Comparison of ENCODE assay signal across 23 cellular contexts in genomic region chr6:18161437-18161836, GRCh38. TPM values are rescaled to one million over a fixed set of nuclear protein-coding genes. Genes with fewer than 3 reads are reported as not detected.
A peak's percentile ranks its signal among the peaks of the same experiment; 100 is the strongest.
DNase-seq lines count a peak whose midpoint lies in the region; ATAC-seq and TF ChIP-seq lines count a peak whose summit lies in the region.
"Had no signal": no experiment of that assay in that cellular context is flagged by ENCODE, and none has a peak within 500 bp of the region (broad histone marks: within the 10 kb centered on the region; RNA-seq: fewer than 3 reads in every experiment).

No MANE protein-coding gene starts in this region.

- H3F3A ChIP-seq in SK-N-SH (replicated peaks; ENCODE audit: insufficient read depth) = peaks cover 5% of the 10 kb centered on the region

- DNase-seq in SK-N-SH = no peak
- DNase-seq in epithelial cell of prostate (ENCODE audit: low read depth, low spot score) = no peak
- DNase-seq in myocyte (ENCODE audit: low read depth) = peak; percentile 69
- DNase-seq in GM13976 (ENCODE audit: low spot score) = no peak
- no peak for DNase-seq in NCI-H82 (lab: John Stamatoyannopoulos, UW)
- DNase-seq: activated CD4-positive, alpha-beta T cell treated with anti-CD3 and anti-CD28 coated beads, Interleukin-2, amount 50 U/mL, for 1 hour; BE2C; effector memory CD4-positive, alpha-beta T cell; EL; hippocampal formation; lower lobe of right lung; NCI-H1436 treated with DMSO at 0.1 percent for 48 hours; NCI-H2171; NCI-H748 treated with DMSO at 0.1 percent for 48 hours; OCI-M1; Right ventricle myocardium superior; T-cell had no signal

- H4K20me1 ChIP-seq in SK-N-SH (ENCODE audit: insufficient read depth) = no peaks in the 10 kb centered on the region

- H2AFZ ChIP-seq in SK-N-SH (ENCODE audit: low read depth) = no peak overlapping the region

- H3K9me3 ChIP-seq in SK-N-SH = no peaks in the 10 kb centered on the region
- H3K9me3 ChIP-seq in HEK293 (ENCODE audit: control insufficient read depth, insufficient read depth, low read depth, low read length) = no peaks in the 10 kb centered on the region
- H3K9me3 ChIP-seq: BE2C, lower lobe of right lung had no signal

- CTCF ChIA-PET in SK-N-SH (lab: Yijun Ruan, JAX) = no interaction called here
- CTCF ChIA-PET in HEK293 (lab: Yijun Ruan, JAX) = no interaction called here

- no peaks in the 10 kb centered on the region for H3K9me2 ChIP-seq in SK-N-SH

- POLR2A ChIA-PET in SK-N-SH (lab: Yijun Ruan, JAX) (no interaction called here), HEK293 (lab: Yijun Ruan, JAX) (interaction anchor here (0.6 kb wide), 1 partner anchor 9 kb away, joined by 3 read pairs; no protein-coding TSS in a partner anchor)

- H3K27ac ChIP-seq in SK-N-SH (ENCODE audit: low read depth in 2 of 2, low read length in 1 of 2) (no peak overlapping the region), HEK293 (ENCODE audit: extremely low read depth, low read depth, low read length) (no peak overlapping the region), epithelial cell of prostate (peak overlapping the region; percentile 58)
- H3K27ac ChIP-seq: lower lobe of right lung had no signal

- H3K27me3 ChIP-seq in SK-N-SH (ENCODE audit: insufficient read depth) = no peaks in the 10 kb centered on the region
- H3K27me3 ChIP-seq: BE2C had no signal

- 83% methylated on average over 2 of the region's 2 CpGs for WGBS in SK-N-SH (ENCODE audit: low lambda C conversion rate)

- no peak overlapping the region for H3K4me2 ChIP-seq in SK-N-SH

- H3K36me3 ChIP-seq in SK-N-SH (replicated peaks in 1 of 2; ENCODE audit: control insufficient read depth in 1 of 2, insufficient read depth in 2 of 2, low read length in 1 of 2) (peaks cover 15 to 17% of the 10 kb centered on the region in 2 experiments), HEK293 (ENCODE audit: control insufficient read depth in 2 of 2, insufficient read depth in 1 of 2, low read length in 2 of 2) (peaks cover 32 to 36% of the 10 kb centered on the region in 2 experiments)

- TF ChIP-seq EP300 in SK-N-SH (IDR thresholded peaks at IDR 0.05; ENCODE audit: borderline replicate concordance in 1 of 2, low read depth in 1 of 2, low read length in 1 of 2) = no peak

- in situ Hi-C loops in GM13976 (cut with MboI; ENCODE audit: low sequenced_read_pairs, unreplicated experiment) = no loop called here

- no peak overlapping the region for H3K4me3 ChIP-seq in SK-N-SH (ENCODE audit: low read depth in 2 of 2, low read length in 1 of 2)
- H3K4me3 ChIP-seq in HEK293 (ENCODE audit: low read depth, low read length) = no peak overlapping the region
- H3K4me3 ChIP-seq: lower lobe of right lung had no signal

- ATAC-seq in SK-N-SH treated with all-trans-retinoic acid at 6 μM for 48 hours (peak; percentile 58; the same call in 2 of the 3 replicates), GM18517 (IDR thresholded peaks at IDR 0.05; ENCODE audit: unreplicated experiment) (no peak)
- ATAC-seq: HepG2, T-cell had no signal

- no peak for TF ChIP-seq CTCF in SK-N-SH (IDR thresholded peaks at IDR 0.05)
- no peak for TF ChIP-seq CTCF in HEK293 (tag by site-specific recombination; IDR thresholded peaks at IDR 0.05)
- no peak for TF ChIP-seq CTCF in GM13976 (IDR thresholded peaks at IDR 0.05; ENCODE audit: borderline replicate concordance, control extremely low read depth, extremely low read depth, insufficient read depth, missing control alignments)

- no peak overlapping the region for H3K9ac ChIP-seq in SK-N-SH

- H3K79me2 ChIP-seq in SK-N-SH (ENCODE audit: insufficient read depth) = no peaks in the 10 kb centered on the region

- H3K4me1 ChIP-seq in SK-N-SH (ENCODE audit: control insufficient read depth in 1 of 2, insufficient read depth in 2 of 2, low read depth in 1 of 2, low read length in 1 of 2) (no peaks in the 10 kb centered on the region), HEK293 (ENCODE audit: control insufficient read depth, insufficient read depth, low read length) (no peaks in the 10 kb centered on the region)
- H3K4me1 ChIP-seq: BE2C had no signal

- no peak for TF ChIP-seq RAD21 in SK-N-SH (IDR thresholded peaks at IDR 0.05; ENCODE audit: low read length)

TF ChIP-seq in SK-N-SH treated with all-trans-retinoic acid at 6 μM for 48 hours, 23 proteins besides CTCF, POLR2A, EP300 and RAD21 (continues in another document):
- TF ChIP-seq RARB (CRISPR knock-in tag; IDR thresholded peaks at IDR 0.05) (no peak), GLIS3 (CRISPR knock-in tag; IDR thresholded peaks at IDR 0.05) (no peak), TCF4 (CRISPR knock-in tag; IDR thresholded peaks at IDR 0.05; ENCODE audit: borderline replicate concordance) (no peak), ISL1 (CRISPR knock-in tag; IDR thresholded peaks at IDR 0.05) (no peak), CSDC2 (CRISPR knock-in tag; IDR thresholded peaks at IDR 0.05) (no peak), POU6F1 (CRISPR knock-in tag; IDR thresholded peaks at IDR 0.05; ENCODE audit: borderline replicate concordance, low read depth) (no peak), ZC3H10 (CRISPR knock-in tag; IDR thresholded peaks at IDR 0.05) (no peak)

TF ChIP-seq in SK-N-SH, 30 proteins besides CTCF, POLR2A, EP300 and RAD21 (continues in another document):
- TF ChIP-seq YY1 (IDR thresholded peaks at IDR 0.05; ENCODE audit: low read depth) (no peak), IRF3 (IDR thresholded peaks at IDR 0.05; ENCODE audit: low read depth, low read length) (no peak), MXI1 (IDR thresholded peaks at IDR 0.05; ENCODE audit: low read depth, low read length) (no peak), POLR2AphosphoS5 (IDR thresholded peaks at IDR 0.05; ENCODE audit: low read depth, low read length) (no peak), FOSL2 (IDR thresholded peaks at IDR 0.05; ENCODE audit: borderline replicate concordance, low read depth) (no peak), EZH2phosphoT487 (IDR thresholded peaks at IDR 0.05; ENCODE audit: borderline replicate concordance, low read depth) (no peak), GABPA (IDR thresholded peaks at IDR 0.05; ENCODE audit: low read depth) (no peak), JUND (IDR thresholded peaks at IDR 0.05) (no peak), ELF1 (IDR thresholded peaks at IDR 0.05) (no peak), SIN3A (IDR thresholded peaks at IDR 0.05; ENCODE audit: borderline replicate concordance, low read depth, low read length) (no peak), RXRA (IDR thresholded peaks at IDR 0.05; ENCODE audit: borderline replicate concordance, low read depth) (no peak)

TF ChIP-seq in HEK293, 187 proteins besides CTCF, POLR2A, EP300 and RAD21:
- TF ChIP-seq ZNF335 (tag by site-specific recombination; conservative IDR thresholded peaks at IDR 0.05) (no peak), KLF1 (tag by site-specific recombination; IDR thresholded peaks at IDR 0.05) (peak; percentile 85)

RNA-seq across cellular contexts. Expression of gene KDM1B, which starts 6.2 kb away (rescaled TPM):
- polyA plus RNA-seq in SK-N-SH (2012; rRNA removed) = 9.4 and 11.7 TPM in 2 replicates
- polyA plus RNA-seq in SK-N-SH (2012; cell fraction: cytosol; rRNA removed) = 11.9 and 12.8 TPM in 2 replicates
- 5.9 and 7.3 TPM in 2 replicates for polyA plus RNA-seq in SK-N-SH (2012; cell fraction: nucleus; rRNA removed)
- total RNA-seq in myocyte = 13.9 and 18.5 TPM in 2 replicates
- polyA plus RNA-seq in myocyte (2012) = 18.9 TPM

RNA-seq across cellular contexts. Expression of gene TPMT, which starts 6.6 kb away (rescaled TPM):
- polyA plus RNA-seq in SK-N-SH (2012; rRNA removed) = 8.1 and 10.9 TPM in 2 replicates
- 13.9 and 15.4 TPM in 2 replicates for polyA plus RNA-seq in SK-N-SH (2012; cell fraction: cytosol; rRNA removed)
- 2.9 and 5.2 TPM in 2 replicates for polyA plus RNA-seq in SK-N-SH (2012; cell fraction: nucleus; rRNA removed)
- 8.3 and 13.2 TPM in 2 replicates for total RNA-seq in myocyte
- 8.8 TPM for polyA plus RNA-seq in myocyte (2012)

RNA-seq across cellular contexts. Expression of gene NHLRC1, which starts 39.0 kb away (rescaled TPM):
- polyA plus RNA-seq in SK-N-SH (2012; rRNA removed) = 0.15 and 0.29 TPM in 2 replicates
- polyA plus RNA-seq in SK-N-SH (2012; cell fraction: cytosol; rRNA removed) = 0.19 and 0.25 TPM in 2 replicates
- 0.18 and 0.19 TPM in 2 replicates for polyA plus RNA-seq in SK-N-SH (2012; cell fraction: nucleus; rRNA removed)
- total RNA-seq in myocyte = 3.4 and 4.1 TPM in 2 replicates
- 3.1 TPM for polyA plus RNA-seq in myocyte (2012)
- total RNA-seq: A172, astrocyte had no signal
